Comparison of ENCODE assay signal across 8 cellular contexts in genomic region chr4:77418333-77418732, GRCh38.
DNase-seq lines count a peak whose midpoint lies in the region; ATAC-seq and TF ChIP-seq lines count a peak whose summit lies in the region.
"Had no signal": no experiment of that assay in that cellular context is flagged by ENCODE, and none has a peak within 500 bp of the region (broad histone marks: within the 10 kb centered on the region; RNA-seq: fewer than 3 reads in every experiment).

No MANE protein-coding gene starts in this region.

- no peak overlapping the region for H2BK12ac ChIP-seq in H9 (ENCODE audit: insufficient read length, low read depth, low read length)

- H3K27me3 Mint-ChIP-seq in H9 (ENCODE audit: low read depth) = peaks cover 2% of the 10 kb centered on the region; the same call in 1 of the 2 replicates

- H3K27me3 ChIP-seq in DND-41 (ENCODE audit: insufficient read depth, low read length, poor library complexity) (peaks cover 4% of the 10 kb centered on the region), H9 (ENCODE audit: insufficient read depth, low read length) (no peaks in the 10 kb centered on the region), heart left ventricle (no peaks in the 10 kb centered on the region)

- H3K23me2 ChIP-seq in H9 (ENCODE audit: insufficient read length, low read depth, low read length, poor library complexity, severe bottlenecking) = no peaks in the 10 kb centered on the region

- H4K91ac ChIP-seq in H9 (ENCODE audit: insufficient read length, low read depth, low read length) = no peak overlapping the region

- no peaks in the 10 kb centered on the region for H3K36me3 ChIP-seq in DND-41 (ENCODE audit: insufficient read depth, low read length)
- H3K36me3 ChIP-seq in heart left ventricle = no peaks in the 10 kb centered on the region

- H4K5ac ChIP-seq in H9 (ENCODE audit: insufficient read length, low read depth, low read length) = no peak overlapping the region

- no peaks in the 10 kb centered on the region for H3K9me3 ChIP-seq in DND-41 (ENCODE audit: insufficient read depth, low read length, severe bottlenecking)
- no peaks in the 10 kb centered on the region for H3K9me3 ChIP-seq in H9 (ENCODE audit: control insufficient read depth, low read depth, low read length)
- H3K9me3 ChIP-seq in heart left ventricle = no peaks in the 10 kb centered on the region

- TF ChIP-seq CTCF in DND-41 (IDR thresholded peaks at IDR 0.05; ENCODE audit: borderline replicate concordance, extremely low read depth, low read length, poor library complexity, severe bottlenecking) (peak; percentile 46), H9 (conservative IDR thresholded peaks at IDR 0.05) (peak; percentile 56), heart left ventricle (IDR thresholded peaks at IDR 0.05) (peak in 1 of 12 donors; percentile 18)

- no peak overlapping the region for H3K4ac ChIP-seq in H9 (ENCODE audit: low read depth, low read length)

- H3K4me3 ChIP-seq in DND-41 (ENCODE audit: low read depth in 1 of 2, low read length in 2 of 2) = no peak overlapping the region
- no peak overlapping the region for H3K4me3 ChIP-seq in heart left ventricle

- H3K9ac ChIP-seq in DND-41 (ENCODE audit: low read depth, low read length) (no peak overlapping the region), H9 (ENCODE audit: extremely low read depth, insufficient read length, low read length) (no peak overlapping the region)

- H3K27ac ChIP-seq in DND-41 (ENCODE audit: low read length) (no peak overlapping the region), H9 (ENCODE audit: insufficient read length, low read depth, low read length) (no peak overlapping the region), heart left ventricle (no peak overlapping the region)

- no peak overlapping the region for H3T11ph ChIP-seq in H9 (ENCODE audit: low read length)

- H3K79me2 ChIP-seq in DND-41 (ENCODE audit: insufficient read depth, low read length) (no peaks in the 10 kb centered on the region), H9 (ENCODE audit: insufficient read depth, low read length) (no peaks in the 10 kb centered on the region)

- TF ChIP-seq POLR2A in heart left ventricle (IDR thresholded peaks at IDR 0.05) = no peak

- no peaks in the 10 kb centered on the region for H3K9me3 Mint-ChIP-seq in H9

- no peak overlapping the region for H3K27ac Mint-ChIP-seq in H9

- H2BK5ac ChIP-seq in H9 (ENCODE audit: insufficient read length, low read length) = no peak overlapping the region

- no peak overlapping the region for H2BK20ac ChIP-seq in H9 (ENCODE audit: low read depth, low read length, poor library complexity, severe bottlenecking)

- no peak overlapping the region for H2AFZ ChIP-seq in DND-41 (ENCODE audit: low read depth, low read length)
- no peak overlapping the region for H2AFZ ChIP-seq in H9 (ENCODE audit: low read length)

- H3K23ac ChIP-seq in H9 (ENCODE audit: insufficient read length, low read depth, low read length) = no peak overlapping the region

- ATAC-seq in DND-41 (ENCODE audit: insufficient read depth, low read depth) = peak; percentile 47; the same call in 1 of the 3 replicates
- ATAC-seq in left lobe of liver = peak; percentile 74
- ATAC-seq in GM21737 (IDR thresholded peaks at IDR 0.05; ENCODE audit: unreplicated experiment) = no peak
- no peak for ATAC-seq in heart left ventricle

- H3K4me3 Mint-ChIP-seq in H9 = no peak overlapping the region

- H3K4me1 Mint-ChIP-seq in H9 = 0 out of 4 replicates have a peak, but pooled peaks cover 0 to 3% of the 10 kb centered on the region in 2 experiments

- no peak overlapping the region for H2AK5ac ChIP-seq in H9 (ENCODE audit: insufficient read length, low read length)

- no peak overlapping the region for H3K14ac ChIP-seq in H9 (ENCODE audit: insufficient read depth, low read length)

- no peaks in the 10 kb centered on the region for H3K4me1 ChIP-seq in DND-41 (ENCODE audit: insufficient read depth, low read length)
- no peaks in the 10 kb centered on the region for H3K4me1 ChIP-seq in H9 (ENCODE audit: insufficient read depth, low read length)
- H3K4me1 ChIP-seq in heart left ventricle = no peaks in the 10 kb centered on the region

- WGBS in H9 (ENCODE audit: extremely low coverage, insufficient read length, low lambda C conversion rate) = no CpG with 5 or more reads among the region's 1 CpG
- 47 to 65% (median 54%) methylated on average over 1 of the region's 1 CpG for WGBS in heart left ventricle, 4 donors

- H3K56ac ChIP-seq in H9 (ENCODE audit: insufficient read length, low read depth, low read length) = no peak overlapping the region

- no peaks in the 10 kb centered on the region for H4K20me1 ChIP-seq in DND-41 (ENCODE audit: insufficient read depth, low read length)
- H4K20me1 ChIP-seq in H9 (ENCODE audit: control insufficient read depth, insufficient read depth, insufficient read length) = no peaks in the 10 kb centered on the region

- H3K36me3 Mint-ChIP-seq in H9 (ENCODE audit: insufficient read depth in 1 of 3, low read depth in 3 of 3) = no peaks in the 10 kb centered on the region

- H2BK15ac ChIP-seq in H9 (ENCODE audit: low read depth, low read length) = no peak overlapping the region

- intact Hi-C loops in heart left ventricle (cut with DNase I) = no loop called here

- no peaks in the 10 kb centered on the region for H3K79me1 ChIP-seq in H9 (ENCODE audit: insufficient read depth, low read depth, low read length, poor library complexity, severe bottlenecking)

- H3K18ac ChIP-seq in H9 (ENCODE audit: insufficient read length, low read depth, low read length) = no peak overlapping the region

- DNase-seq in DND-41 = peak; percentile 6
- no peak for DNase-seq in H9
- DNase-seq in SW480 (ENCODE audit: low spot score) = peak; percentile 43
- DNase-seq in left lobe of liver (ENCODE audit: low spot score) = no peak
- no peak for DNase-seq in SK-N-DZ (ENCODE audit: low spot score)
- DNase-seq in heart left ventricle = no peak
- DNase-seq: glutamatergic neuron had no signal

- no peak overlapping the region for H2BK120ac ChIP-seq in H9 (ENCODE audit: low read depth, low read length, poor library complexity, severe bottlenecking)

- H4K8ac ChIP-seq in H9 (replicated peaks; ENCODE audit: insufficient read length, low read depth, low read length) = no peak overlapping the region

- H3K4me2 ChIP-seq in DND-41 (ENCODE audit: insufficient read depth, low read length) (no peak overlapping the region), H9 (ENCODE audit: insufficient read depth, insufficient read length, low read length) (no peak overlapping the region)

Comparison
In these comparisons a context has a peak if more than half of its experiments do, and no peak if none do; other contexts are left out.
1. ATAC-seq: peak in DND-41 (single experiment) and left lobe of liver (single experiment); none in GM21737 (single experiment) and heart left ventricle (0 of 4).
2. DNase-seq: peak in DND-41 (single experiment) and SW480 (single experiment); none in H9 (single experiment), left lobe of liver (single experiment), SK-N-DZ (single experiment) and heart left ventricle (0 of 5).